In genomic region chr4:1345905-1346780, GRCh38 we compare ENCODE assay signal across 8 cellular contexts.
DNase-seq lines count a peak whose midpoint lies in the region; ATAC-seq and TF ChIP-seq lines count a peak whose summit lies in the region.

No MANE protein-coding gene starts in this region.

- ATAC-seq in HG02970 (IDR thresholded peaks at IDR 0.05; ENCODE audit: low FRiP score, unreplicated experiment) = peak; percentile 2

- in situ Hi-C loops in GM13977 (cut with MboI; ENCODE audit: low pct_unique_long_range_greater_than_20kb, low sequenced_read_pairs, unreplicated experiment) = no loop called here

- DNase-seq in AG08395 (ENCODE audit: low spot score) (peak; percentile 37), GM13977 (ENCODE audit: low spot score) (peak; percentile 61), OCI-M1 (lab: John Stamatoyannopoulos, UW) (peak; percentile 70), germinal center (ENCODE audit: low spot score) (peak; percentile 53), nucleus accumbens (lab: John Stamatoyannopoulos, UW) (peak in 35 of 56 donors; percentile 8 to 61 (median 47)), NCI-H187 (lab: John Stamatoyannopoulos, UW) (no peak)
- peak; percentile 17 for DNase-seq in activated gamma-delta T cell treated with anti-CD3 and anti-CD28 coated beads, Interleukin-2, amount 50 U/mL, for 16 hours (ENCODE audit: low read depth)

- peak; percentile 51 for TF ChIP-seq CTCF in GM13977 (IDR thresholded peaks at IDR 0.05; ENCODE audit: extremely low read depth, insufficient read depth, missing control alignments)

Comparison
In these comparisons a context has a peak if more than half of its experiments do, and no peak if none do; other contexts are left out.
1. DNase-seq: peak in AG08395 (single experiment), GM13977 (single experiment), OCI-M1 (single experiment), activated gamma-delta T cell treated with anti-CD3 and anti-CD28 coated beads, Interleukin-2, amount 50 U/mL, for 16 hours (single experiment), germinal center (single experiment) and nucleus accumbens (35 of 56); none in NCI-H187 (0 of 2).